In genomic region chr6:100986921-100987320, GRCh38 we compare ENCODE assay signal across 30 cellular contexts.
"Had no signal": no experiment of that assay in that cellular context is flagged by ENCODE, and none has a peak within 500 bp of the region (broad histone marks: within the 10 kb centered on the region; RNA-seq: fewer than 3 reads in every experiment).

No MANE protein-coding gene starts in this region.

- H3K4me3 ChIP-seq: ovary, psoas muscle, right lobe of liver, sigmoid colon, stomach, thoracic aorta, thyroid gland, upper lobe of right lung, uterus had no signal

- H3K27ac ChIP-seq: neutrophil, ovary, parathyroid adenoma, psoas muscle, right lobe of liver, sigmoid colon, stomach, thoracic aorta, thyroid gland, upper lobe of right lung, uterus had no signal

- H3K9me3 ChIP-seq: neutrophil, ovary, psoas muscle, right lobe of liver, stomach, thoracic aorta, thyroid gland, upper lobe of right lung, uterus had no signal

- H3K4me3 Mint-ChIP-seq: naive B cell; naive thymus-derived CD8-positive, alpha-beta T cell; natural killer cell treated with Interleukin-12 subunit alpha and Interleukin-12 subunit beta and Interleukin-15 and Interleukin-18, amount 100 ng/mL, for 72 hours; nephron progenitor cell; neural crest cell; stimulated activated effector memory CD8-positive, alpha-beta T cell treated with anti-CD3 and anti-CD28 coated beads, Interleukin-12 subunit alpha, Interleukin-12 subunit beta, amount 100 ng/mL, for 72 hours; stimulated activated naive B cell treated with anti-CD40 and anti-IgM and Interleukin-4, amounts not matched to agents 10 μg/mL and 1 μg/mL and 100 μg/mL, for 72 hours; stimulated activated naive CD8-positive, alpha-beta T cell treated with anti-CD3 and anti-CD28 coated beads, Interleukin-15, Interleukin-2, amounts not matched to agents 100 ng/mL and 50 ng/mL, for 24 hours; type B pancreatic cell had no signal

- H3K27me3 Mint-ChIP-seq: naive B cell; natural killer cell treated with Interleukin-12 subunit alpha and Interleukin-12 subunit beta and Interleukin-15 and Interleukin-18, amount 100 ng/mL, for 72 hours; progenitor cell of endocrine pancreas; stimulated activated naive B cell treated with anti-CD40 and anti-IgM and Interleukin-4, amounts not matched to agents 10 μg/mL and 1 μg/mL and 100 μg/mL, for 72 hours; stimulated activated naive CD8-positive, alpha-beta T cell treated with anti-CD3 and anti-CD28 coated beads, Interleukin-15, Interleukin-2, amounts not matched to agents 100 ng/mL and 50 ng/mL, for 24 hours; type B pancreatic cell had no signal

- H3K9ac ChIP-seq: parathyroid adenoma had no signal

- H3K27me3 ChIP-seq: neutrophil, ovary, right lobe of liver, sigmoid colon, stomach, thyroid gland, upper lobe of right lung, uterus had no signal

- H3K4me1 Mint-ChIP-seq: naive B cell; naive thymus-derived CD8-positive, alpha-beta T cell; nephron progenitor cell; neural crest cell; stimulated activated effector memory CD8-positive, alpha-beta T cell treated with anti-CD3 and anti-CD28 coated beads, Interleukin-12 subunit alpha, Interleukin-12 subunit beta, amount 100 ng/mL, for 72 hours; stimulated activated naive B cell treated with anti-CD40 and anti-IgM and Interleukin-4, amounts not matched to agents 10 μg/mL and 1 μg/mL and 100 μg/mL, for 72 hours had no signal

- H3K27ac Mint-ChIP-seq: naive thymus-derived CD8-positive, alpha-beta T cell; natural killer cell treated with Interleukin-12 subunit alpha and Interleukin-12 subunit beta and Interleukin-15 and Interleukin-18, amount 100 ng/mL, for 72 hours; nephron progenitor cell; progenitor cell of endocrine pancreas; stimulated activated effector memory CD8-positive, alpha-beta T cell treated with anti-CD3 and anti-CD28 coated beads, Interleukin-12 subunit alpha, Interleukin-12 subunit beta, amount 100 ng/mL, for 72 hours; stimulated activated naive B cell treated with anti-CD40 and anti-IgM and Interleukin-4, amounts not matched to agents 10 μg/mL and 1 μg/mL and 100 μg/mL, for 72 hours; stimulated activated naive CD8-positive, alpha-beta T cell treated with anti-CD3 and anti-CD28 coated beads, Interleukin-15, Interleukin-2, amounts not matched to agents 100 ng/mL and 50 ng/mL, for 24 hours; type B pancreatic cell had no signal

- ATAC-seq: naive thymus-derived CD8-positive, alpha-beta T cell; natural killer cell treated with Interleukin-12 subunit alpha and Interleukin-12 subunit beta and Interleukin-15 and Interleukin-18, amount 100 ng/mL, for 72 hours; psoas muscle; right cardiac atrium; right lobe of liver; stimulated activated effector memory CD8-positive, alpha-beta T cell treated with anti-CD3 and anti-CD28 coated beads, Interleukin-12 subunit alpha, Interleukin-12 subunit beta, amount 100 ng/mL, for 72 hours; stimulated activated naive B cell treated with anti-CD40 and anti-IgM and Interleukin-4, amounts not matched to agents 10 μg/mL and 1 μg/mL and 100 μg/mL, for 72 hours; upper lobe of right lung had no signal

- H3K4me1 ChIP-seq: parathyroid adenoma, psoas muscle, right lobe of liver, sigmoid colon, stomach, thyroid gland, upper lobe of right lung, uterus had no signal

- H3K9me3 Mint-ChIP-seq: stimulated activated effector memory CD8-positive, alpha-beta T cell treated with anti-CD3 and anti-CD28 coated beads, Interleukin-12 subunit alpha, Interleukin-12 subunit beta, amount 100 ng/mL, for 72 hours; stimulated activated naive CD8-positive, alpha-beta T cell treated with anti-CD3 and anti-CD28 coated beads, Interleukin-15, Interleukin-2, amounts not matched to agents 100 ng/mL and 50 ng/mL, for 24 hours; type B pancreatic cell had no signal

- DNase-seq: naive B cell; naive thymus-derived CD8-positive, alpha-beta T cell; nephron progenitor cell; nucleus accumbens; ovary; posterior cingulate gyrus; psoas muscle; right cardiac atrium; right lobe of liver; sigmoid colon; small intestine; stimulated activated CD4-positive, alpha-beta T cell treated with anti-CD3 and anti-CD28 coated beads, Interleukin-15, amount 100 ng/mL, for 24 hours; stimulated activated CD4-positive, alpha-beta T cell treated with anti-CD3 and anti-CD28 coated beads, Interleukin-2, amount 100 ng/mL, for 24 hours; stimulated activated CD4-positive, alpha-beta T cell treated with anti-CD3 and anti-CD28 coated beads, Interleukin-2, amount 100 ng/mL, for 48 hours; stimulated activated CD4-positive, alpha-beta T cell treated with anti-CD3 and anti-CD28 coated beads, Interleukin-4, amount 100 ng/mL, for 24 hours; stimulated activated naive B cell treated with anti-CD40 and anti-IgM and Interleukin-4, amounts not matched to agents 10 μg/mL and 1 μg/mL and 100 μg/mL, for 72 hours; stimulated activated naive CD4-positive, alpha-beta T cell treated with Interleukin-2 at 50 U/mL for 16 hours; stomach; thyroid gland; upper lobe of right lung; uterus had no signal

- H3K36me3 ChIP-seq: neutrophil, ovary, right lobe of liver, sigmoid colon, stomach, thoracic aorta, thyroid gland, upper lobe of right lung, uterus had no signal

- H3K36me3 Mint-ChIP-seq: naive B cell; natural killer cell treated with Interleukin-12 subunit alpha and Interleukin-12 subunit beta and Interleukin-15 and Interleukin-18, amount 100 ng/mL, for 72 hours; stimulated activated effector memory CD8-positive, alpha-beta T cell treated with anti-CD3 and anti-CD28 coated beads, Interleukin-12 subunit alpha, Interleukin-12 subunit beta, amount 100 ng/mL, for 72 hours; stimulated activated naive B cell treated with anti-CD40 and anti-IgM and Interleukin-4, amounts not matched to agents 10 μg/mL and 1 μg/mL and 100 μg/mL, for 72 hours; type B pancreatic cell had no signal

- H3K79me2 ChIP-seq: parathyroid adenoma had no signal

- H2AFZ ChIP-seq: parathyroid adenoma had no signal
